20 cellular contexts compared by ENCODE assay signal in genomic region chr10:111098679-111099437, GRCh38. TPM values are rescaled to one million over a fixed set of nuclear protein-coding genes. Genes with fewer than 3 reads are reported as not detected.
A peak's percentile ranks its signal among the peaks of the same experiment; 100 is the strongest.
DNase-seq lines count a peak whose midpoint lies in the region; ATAC-seq and TF ChIP-seq lines count a peak whose summit lies in the region.
"Had no signal": no experiment of that assay in that cellular context is flagged by ENCODE, and none has a peak within 500 bp of the region (broad histone marks: within the 10 kb centered on the region; RNA-seq: fewer than 3 reads in every experiment).

No MANE protein-coding gene starts in this region.

- no peak overlapping the region for H3K27ac Mint-ChIP-seq in chondrocyte (ENCODE audit: unreplicated experiment)
- H3K27ac Mint-ChIP-seq: activated T-helper 1 cell treated with anti-CD3 and anti-CD28 coated beads, Interleukin-12 subunit alpha, Interleukin-12 subunit beta, Interleukin-2, Interleukin-4 antibody, amounts not matched to agents 30 ng/mL and 10 ng/mL and 1 ng/mL, durations not matched to agents 14 hours and 24 hours and 36 hours; T-cell had no signal

- peak; percentile 19 for TF ChIP-seq CTCF in GM12864 (IDR thresholded peaks at IDR 0.05; ENCODE audit: low read depth, low read length, missing control alignments)
- peak; percentile 25 for TF ChIP-seq CTCF in chondrocyte (IDR thresholded peaks at IDR 0.05)
- no peak for TF ChIP-seq CTCF in omental fat pad (IDR thresholded peaks at IDR 0.05)

- no peaks in the 10 kb centered on the region for H3K9me3 Mint-ChIP-seq in chondrocyte (ENCODE audit: low read depth)
- H3K9me3 Mint-ChIP-seq: activated T-helper 1 cell treated with anti-CD3 and anti-CD28 coated beads, Interleukin-12 subunit alpha, Interleukin-12 subunit beta, Interleukin-2, Interleukin-4 antibody, amounts not matched to agents 30 ng/mL and 10 ng/mL and 1 ng/mL, durations not matched to agents 14 hours and 24 hours and 36 hours; T-cell had no signal

- H3K36me3 Mint-ChIP-seq in chondrocyte (ENCODE audit: low read depth), result no peaks in the 10 kb centered on the region
- H3K36me3 Mint-ChIP-seq: CD4-positive, CD25-positive, alpha-beta regulatory T cell; T-cell had no signal

- no peak overlapping the region for H3K4me3 ChIP-seq in GM12864 (ENCODE audit: low read depth, low read length)
- H3K4me3 ChIP-seq: adrenal gland, heart left ventricle, sigmoid colon had no signal

- no peak for TF ChIP-seq EP300 in Ishikawa (IDR thresholded peaks at IDR 0.05; ENCODE audit: borderline replicate concordance)

- H3K4me1 Mint-ChIP-seq in chondrocyte (ENCODE audit: low read depth), result no peaks in the 10 kb centered on the region
- H3K4me1 Mint-ChIP-seq: CD4-positive, CD25-positive, alpha-beta regulatory T cell; T-cell had no signal

- peaks cover 26% of the 10 kb centered on the region for H3K27me3 Mint-ChIP-seq in chondrocyte (ENCODE audit: low read depth)

- DNase-seq in GM12864 (ENCODE audit: low read depth), result no peak
- no peak for DNase-seq in chondrocyte (ENCODE audit: low spot score)
- DNase-seq in omental fat pad (ENCODE audit: low spot score), result no peak
- DNase-seq in T1000 (lab: John Stamatoyannopoulos, UW), result no peak
- DNase-seq in activated CD4-positive, CD25-positive, alpha-beta regulatory T cell (lab: John Stamatoyannopoulos, UW), result no peak
- no peak for DNase-seq in middle frontal gyrus (ENCODE audit: extremely low spot score, low spot score)
- DNase-seq: adrenal gland; GF-D8; heart left ventricle; NCI-H774; nucleus accumbens; RPMI8226; stimulated activated CD4-positive, alpha-beta T cell treated with anti-CD3 and anti-CD28 coated beads, Interleukin-4, amount 100 ng/mL, for 24 hours; WERI-Rb-1 had no signal

- no peak overlapping the region for H3K4me3 Mint-ChIP-seq in chondrocyte (ENCODE audit: unreplicated experiment)
- H3K4me3 Mint-ChIP-seq: activated T-helper 1 cell treated with anti-CD3 and anti-CD28 coated beads, Interleukin-12 subunit alpha, Interleukin-12 subunit beta, Interleukin-2, Interleukin-4 antibody, amounts not matched to agents 30 ng/mL and 10 ng/mL and 1 ng/mL, durations not matched to agents 14 hours and 24 hours and 36 hours; CD4-positive, CD25-positive, alpha-beta regulatory T cell; T-cell had no signal

- peak; percentile 29 for ATAC-seq in omental fat pad (ENCODE audit: low FRiP score)
- no peak for ATAC-seq in GM18868 (IDR thresholded peaks at IDR 0.05; ENCODE audit: unreplicated experiment)
- ATAC-seq: heart left ventricle had no signal

- TF ChIP-seq RAD21 in Ishikawa (IDR thresholded peaks at IDR 0.05; ENCODE audit: low read depth), result 0 out of 2 replicates have a peak, but pooled peaks have one; percentile 3

TF ChIP-seq in Ishikawa, 13 proteins besides CTCF, POLR2A, EP300 and RAD21:
- no peak for TF ChIP-seq ZBTB7A (IDR thresholded peaks at IDR 0.05; ENCODE audit: low read depth)
- TF ChIP-seq CEBPB (IDR thresholded peaks at IDR 0.05), result no peak
- no peak for TF ChIP-seq YY1 (IDR thresholded peaks at IDR 0.05; ENCODE audit: low read depth)
- no peak for TF ChIP-seq TAF1 (IDR thresholded peaks at IDR 0.05; ENCODE audit: low read depth)
- no peak for TF ChIP-seq TCF12 (IDR thresholded peaks at IDR 0.05; ENCODE audit: low read depth)
- no peak for TF ChIP-seq MAX (IDR thresholded peaks at IDR 0.05)
- no peak for TF ChIP-seq FOXM1 (IDR thresholded peaks at IDR 0.05; ENCODE audit: borderline replicate concordance, low read depth)
- TF ChIP-seq CREB1 (IDR thresholded peaks at IDR 0.05; ENCODE audit: low read depth), result no peak
- TF ChIP-seq USF1 (IDR thresholded peaks at IDR 0.05), result no peak

RNA-seq across cellular contexts. Expression of gene ADRA2A, which starts 22.0 kb away (rescaled TPM):
- total RNA-seq in chondrocyte (0.07 to 0.17 TPM in 2 of 3 replicates, not detected in the other), omental fat pad (10 to 100 TPM in 3 of 4 donors, 1 to 10 TPM in 1; 5.2 to 81.3 (median 42.9) TPM)
- total RNA-seq: activated T-helper 1 cell treated with anti-CD3 and anti-CD28 coated beads, Interleukin-12 subunit alpha, Interleukin-12 subunit beta, Interleukin-2, Interleukin-4 antibody, amounts not matched to agents 30 ng/mL and 10 ng/mL and 1 ng/mL, durations not matched to agents 14 hours and 24 hours and 36 hours had no signal

Comparison
In these comparisons a context has a peak if more than half of its experiments do, and no peak if none do; other contexts are left out.
1. CTCF ChIP-seq: peak in GM12864 (single experiment) and chondrocyte (single experiment); none in omental fat pad (0 of 3).